10 cellular contexts compared by ENCODE assay signal in the genomic region with DNA sequence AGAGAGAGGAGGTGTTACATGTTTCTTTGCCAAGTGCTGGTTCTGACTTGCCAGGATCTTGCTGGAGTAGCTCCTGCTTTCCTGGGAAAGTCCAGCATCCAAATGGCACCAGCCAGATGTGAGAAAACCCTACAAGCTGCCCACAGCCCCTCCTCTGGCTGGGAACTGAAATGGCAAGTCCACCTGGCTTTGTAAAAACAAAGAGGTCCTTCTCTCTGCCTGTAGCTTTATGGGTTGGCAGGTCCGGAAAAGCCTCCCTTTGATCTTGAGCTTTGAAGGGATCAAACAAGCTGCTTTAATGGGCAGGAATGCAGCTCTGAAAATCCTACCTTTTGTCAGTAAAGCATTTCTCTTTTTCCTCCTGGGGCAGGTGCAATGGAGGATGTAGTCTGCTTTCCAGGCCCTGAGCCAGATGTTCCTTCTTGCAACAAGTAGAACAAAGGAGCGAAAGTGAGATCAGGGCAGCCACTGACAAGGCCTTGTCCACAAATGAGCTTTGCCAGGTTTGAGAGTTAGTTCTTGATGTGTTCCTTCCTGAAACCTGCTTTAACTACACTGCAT.
DNase-seq lines count a peak whose midpoint lies in the region; ATAC-seq, FAIRE-seq and TF ChIP-seq lines count a peak whose summit lies in the region.
"Had no signal": no experiment of that assay in that cellular context is flagged by ENCODE, and none has a peak within 500 bp of the region (broad histone marks: within the 10 kb centered on the region; RNA-seq: fewer than 3 reads in every experiment).

No MANE protein-coding gene starts in this region.

- ATAC-seq in HG02759 (IDR thresholded peaks at IDR 0.05; ENCODE audit: unreplicated experiment) = no peak

- TF ChIP-seq POLR2A in transverse colon (IDR thresholded peaks at IDR 0.05) = no peak

- DNase-seq in NCI-H526 (lab: John Stamatoyannopoulos, UW) (peak; percentile 6 to 15), NCI-H526 treated with DMSO at 0.1 percent for 48 hours (lab: John Stamatoyannopoulos, UW) (no peak), SW480 (ENCODE audit: low spot score) (peak; percentile 100), iPS DF 6.9 (ENCODE audit: low read depth, low spot score) (no peak), transverse colon (peak; percentile 12), KBM-7 (no peak), GM19239 (ENCODE audit: insufficient read length, low spot score) (no peak)

- H3K36me3 ChIP-seq in iPS DF 6.9 (ENCODE audit: control insufficient read depth, insufficient read depth, low read length) = no peaks in the 10 kb centered on the region
- H3K36me3 ChIP-seq in transverse colon = no peaks in the 10 kb centered on the region
- H3K36me3 ChIP-seq: HAP-1 had no signal

- H3K4me3 ChIP-seq in iPS DF 6.9 (ENCODE audit: low read length) = no peak overlapping the region
- no peak overlapping the region for H3K4me3 ChIP-seq in transverse colon
- H3K4me3 ChIP-seq: HAP-1 had no signal

- no peak for TF ChIP-seq CTCF in transverse colon (IDR thresholded peaks at IDR 0.05)

- no peaks in the 10 kb centered on the region; the same call in 1 of the 2 replicates for H3K27me3 ChIP-seq in iPS DF 6.9 (ENCODE audit: control insufficient read depth, insufficient read depth, low read length)
- no peaks in the 10 kb centered on the region for H3K27me3 ChIP-seq in transverse colon

- H3K27ac ChIP-seq in iPS DF 6.9 (ENCODE audit: low read length) (peak overlapping the region; percentile 61), transverse colon (peak overlapping the region in 1 of 4 donors; percentile 8)

- no peaks in the 10 kb centered on the region for H3K4me1 ChIP-seq in iPS DF 6.9 (ENCODE audit: control insufficient read depth, insufficient read depth, low read length)
- H3K4me1 ChIP-seq in transverse colon = peaks cover 0 to 22% (median 6%) of the 10 kb centered on the region in 4 donors
- H3K4me1 ChIP-seq: HAP-1 had no signal

- no peak for FAIRE-seq in GM19239 (lab: Jason Lieb, UNC)
- FAIRE-seq: GM18507 had no signal

- no CpG with 5 or more reads among the region's 2 CpGs for WGBS in iPS DF 6.9 (ENCODE audit: insufficient coverage, insufficient read length)
- WGBS in transverse colon (ENCODE audit: low coverage in 1 of 2), 2 donors = 50 to 64% methylated on average over 1 to 2 of the region's 2 CpGs

- TF ChIP-seq EP300 in transverse colon (IDR thresholded peaks at IDR 0.05; ENCODE audit: low read depth) = no peak

- H3K9me3 ChIP-seq in iPS DF 6.9 (ENCODE audit: control insufficient read depth, insufficient read depth, low read length) (no peaks in the 10 kb centered on the region), transverse colon (no peaks in the 10 kb centered on the region)
- H3K9me3 ChIP-seq: HAP-1 had no signal

- in situ Hi-C loops in transverse colon (cut with MboI; ENCODE audit: low pct_ligation_motif_present in 1 of 4, low pct_unique_long_range_greater_than_20kb in 1 of 4, low sequenced_read_pairs in 3 of 4) (no loop called here), KBM-7 (cut with MboI; ENCODE audit: low pct_unique_long_range_greater_than_20kb, low sequenced_read_pairs) (no loop called here)

- intact Hi-C loops in transverse colon (cut with DNase I; ENCODE audit: low total_unique reads) = no loop called here

Comparison
In these comparisons a context has a peak if more than half of its experiments do, and no peak if none do; other contexts are left out.
1. DNase-seq: peak in NCI-H526 (2 of 2), SW480 (single experiment) and transverse colon (single experiment); none in NCI-H526 treated with DMSO at 0.1 percent for 48 hours (single experiment), iPS DF 6.9 (single experiment), KBM-7 (single experiment) and GM19239 (single experiment).